ENCODE assay signal across 24 cellular contexts in genomic region chr7:140702774-140703173, GRCh38.
"Had no signal": no experiment of that assay in that cellular context is flagged by ENCODE, and none has a peak within 500 bp of the region (broad histone marks: within the 10 kb centered on the region; RNA-seq: fewer than 3 reads in every experiment).

No MANE protein-coding gene starts in this region.

- H3K9me3 Mint-ChIP-seq: activated CD4-positive, alpha-beta T cell treated with anti-CD3 and anti-CD28 coated beads, Interleukin-2, amount 10 ng/mL, durations not matched to agents 24 days and 14 days; activated T-cell treated with anti-CD3 and anti-CD28 coated beads, Interleukin-2, amount 50 U/mL, for 72 hours; brain; stimulated activated naive CD8-positive, alpha-beta T cell treated with anti-CD3 and anti-CD28 coated beads, Interleukin-15, amount 100 ng/mL, for 72 hours; T-cell had no signal

- H3K27ac Mint-ChIP-seq: activated CD4-positive, alpha-beta T cell treated with anti-CD3 and anti-CD28 coated beads, Interleukin-2, amount 10 ng/mL, durations not matched to agents 24 days and 14 days; activated naive CD8-positive, alpha-beta T cell; activated T-cell treated with anti-CD3 and anti-CD28 coated beads, Interleukin-2, amount 50 U/mL, for 72 hours; brain had no signal

- FAIRE-seq: colon, keratinocyte, small intestine had no signal

- H3K27ac ChIP-seq: dorsolateral prefrontal cortex, foreskin keratinocyte, ovary, right lobe of liver, suprapubic skin, transverse colon had no signal

- H3K4me1 ChIP-seq: foreskin keratinocyte had no signal

- DNase-seq: activated CD4-positive, alpha-beta T cell treated with anti-CD3 and anti-CD28 coated beads, Interleukin-2, amount 10 ng/mL, durations not matched to agents 24 days and 14 days; activated CD8-positive, alpha-beta memory T cell treated with anti-CD3 and anti-CD28 coated beads, Interleukin-2, amount 50 U/mL, for 4 hours; activated gamma-delta T cell; activated T-cell treated with anti-CD3 and anti-CD28 coated beads, Interleukin-2, amount 50 U/mL, for 72 hours; caudate nucleus; dorsolateral prefrontal cortex; foreskin keratinocyte; hippocampal formation; mammary epithelial cell; ovary; right lobe of liver; small intestine; stimulated activated CD4-positive, alpha-beta T cell treated with anti-CD3 and anti-CD28 coated beads, Interleukin-15, amount 100 ng/mL, for 24 hours; stimulated activated CD4-positive, alpha-beta T cell treated with anti-CD3 and anti-CD28 coated beads, Interleukin-4, amount 100 ng/mL, for 1 hour; stimulated activated naive CD8-positive, alpha-beta T cell treated with anti-CD3 and anti-CD28 coated beads, Interleukin-15, amount 100 ng/mL, for 72 hours; T-cell; T1000; transverse colon had no signal

- H3K27me3 ChIP-seq: dorsolateral prefrontal cortex, foreskin keratinocyte, ovary, right lobe of liver, suprapubic skin, transverse colon had no signal

- H3K4me3 ChIP-seq: dorsolateral prefrontal cortex, ovary, right lobe of liver, suprapubic skin, transverse colon had no signal

- ATAC-seq: activated T-cell treated with anti-CD3 and anti-CD28 coated beads, Interleukin-2, amount 50 U/mL, for 72 hours; foreskin keratinocyte; right lobe of liver; SK-N-SH treated with all-trans-retinoic acid at 6 μM for 48 hours; stimulated activated naive CD8-positive, alpha-beta T cell treated with anti-CD3 and anti-CD28 coated beads, Interleukin-15, amount 100 ng/mL, for 72 hours; T-cell had no signal

- H3K9me3 ChIP-seq: ovary, right lobe of liver, suprapubic skin, transverse colon had no signal

- H3K4me3 Mint-ChIP-seq: activated CD4-positive, alpha-beta T cell treated with anti-CD3 and anti-CD28 coated beads, Interleukin-2, amount 10 ng/mL, durations not matched to agents 24 days and 14 days; activated naive CD8-positive, alpha-beta T cell; activated T-cell treated with anti-CD3 and anti-CD28 coated beads, Interleukin-2, amount 50 U/mL, for 72 hours; brain; stimulated activated naive CD8-positive, alpha-beta T cell treated with anti-CD3 and anti-CD28 coated beads, Interleukin-15, amount 100 ng/mL, for 72 hours; T-cell had no signal

- H3K27me3 Mint-ChIP-seq: activated CD4-positive, alpha-beta T cell treated with anti-CD3 and anti-CD28 coated beads, Interleukin-2, amount 10 ng/mL, durations not matched to agents 24 days and 14 days; activated naive CD8-positive, alpha-beta T cell; brain; stimulated activated naive CD8-positive, alpha-beta T cell treated with anti-CD3 and anti-CD28 coated beads, Interleukin-15, amount 100 ng/mL, for 72 hours; T-cell had no signal

- H3K36me3 ChIP-seq: ovary had no signal
